In genomic region chr1:245180496-245180895, GRCh38 we compare ENCODE assay signal across 1 cellular context.
TF ChIP-seq lines count a peak whose summit lies in the region.

No MANE protein-coding gene starts in this region.

TF ChIP-seq in H1, 55 proteins besides CTCF, POLR2A, EP300 and RAD21:
- TF ChIP-seq FOSL1 (IDR thresholded peaks at IDR 0.05; ENCODE audit: insufficient read depth, low read depth, low read length) (no peak), KDM5A (IDR thresholded peaks at IDR 0.05; ENCODE audit: low read length) (no peak), SP2 (IDR thresholded peaks at IDR 0.05; ENCODE audit: low read length) (no peak), SUZ12 (IDR thresholded peaks at IDR 0.05; ENCODE audit: low read length) (no peak), ASH2L (IDR thresholded peaks at IDR 0.05; ENCODE audit: low read length) (no peak), SIX5 (IDR thresholded peaks at IDR 0.05; ENCODE audit: low read depth, low read length) (no peak), NRF1 (IDR thresholded peaks at IDR 0.05; ENCODE audit: low read depth, low read length) (no peak), POLR2AphosphoS5 (IDR thresholded peaks at IDR 0.05; ENCODE audit: low read depth, low read length) (no peak), SIN3A (conservative IDR thresholded peaks at IDR 0.05 in 1 of 2, IDR thresholded peaks at IDR 0.05 in 1 of 2; ENCODE audit: low read depth in 1 of 2, low read length in 2 of 2) (no peak), BACH1 (IDR thresholded peaks at IDR 0.05; ENCODE audit: low read length) (no peak), KDM4A (IDR thresholded peaks at IDR 0.05; ENCODE audit: low read depth, low read length, severe bottlenecking) (no peak), RFX5 (IDR thresholded peaks at IDR 0.05; ENCODE audit: borderline replicate concordance, low read depth, low read length) (no peak)
TF ChIP-seq in H1: peak in this region for 0.
